In the genomic region with DNA sequence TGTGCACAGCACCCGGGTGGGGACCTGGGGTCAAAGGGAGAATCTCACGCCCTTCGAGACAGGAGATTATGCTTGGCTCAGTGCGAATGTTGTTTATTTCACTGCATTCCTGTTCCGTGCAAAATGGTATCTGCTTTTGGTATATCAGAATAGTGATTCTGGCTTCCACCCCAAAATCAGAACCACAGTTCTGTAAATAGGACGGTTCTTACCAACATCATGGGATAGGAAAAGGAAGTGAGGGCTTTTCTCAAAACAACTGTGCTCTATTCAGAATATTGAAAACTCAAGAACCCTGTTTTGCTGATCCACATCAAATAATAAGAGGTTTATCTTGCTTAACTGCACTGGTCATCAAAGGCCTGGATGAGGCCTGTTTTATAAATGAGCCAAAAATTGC, we compare ENCODE assay signal across 23 cellular contexts.
"Had no signal": no experiment of that assay in that cellular context is flagged by ENCODE, and none has a peak within 500 bp of the region (broad histone marks: within the 10 kb centered on the region; RNA-seq: fewer than 3 reads in every experiment).

No MANE protein-coding gene starts in this region.

- H3K4me3 ChIP-seq: gastrocnemius medialis, left lung, lung, mucosa of descending colon, neural progenitor cell, right atrium auricular region, tibial nerve had no signal

- H3K27ac ChIP-seq: gastrocnemius medialis, left lung, neural progenitor cell, right atrium auricular region, tibial nerve had no signal

- H3K27me3 ChIP-seq: gastrocnemius medialis, left lung, neural progenitor cell, right atrium auricular region, tibial nerve had no signal

- H3K9me3 Mint-ChIP-seq: activated naive CD4-positive, alpha-beta T cell treated with anti-CD3 and anti-CD28 coated beads for 36 hours; central memory CD8-positive, alpha-beta T cell; neural progenitor cell had no signal

- H3K4me3 Mint-ChIP-seq: activated CD4-positive, alpha-beta T cell treated with anti-CD3 and anti-CD28 coated beads for 36 hours; activated CD8-positive, alpha-beta memory T cell treated with anti-CD3 and anti-CD28 coated beads, Interleukin-2, amount 10 ng/mL, durations not matched to agents 7 days and 5 days; activated naive CD4-positive, alpha-beta T cell treated with anti-CD3 and anti-CD28 coated beads for 36 hours; central memory CD8-positive, alpha-beta T cell; neural progenitor cell had no signal

- H3K9ac ChIP-seq: neural progenitor cell had no signal

- H3K4me1 ChIP-seq: gastrocnemius medialis, left lung, neural progenitor cell, right atrium auricular region, tibial nerve had no signal

- H3K27ac Mint-ChIP-seq: activated CD4-positive, alpha-beta T cell treated with anti-CD3 and anti-CD28 coated beads for 36 hours; activated CD8-positive, alpha-beta memory T cell treated with anti-CD3 and anti-CD28 coated beads, Interleukin-2, amount 10 ng/mL, durations not matched to agents 7 days and 5 days; activated naive CD4-positive, alpha-beta T cell treated with anti-CD3 and anti-CD28 coated beads for 36 hours; neural progenitor cell had no signal

- DNase-seq: activated CD4-positive, alpha-beta T cell treated with anti-CD3 and anti-CD28 coated beads for 36 hours; activated CD4-positive, alpha-beta T cell treated with anti-CD3 and anti-CD28 coated beads, Interleukin-2, amount 50 U/mL, for 48 hours; activated CD4-positive, CD25-positive, alpha-beta regulatory T cell; activated CD8-positive, alpha-beta memory T cell treated with anti-CD3 and anti-CD28 coated beads, Interleukin-2, amount 10 ng/mL, durations not matched to agents 7 days and 5 days; activated effector memory CD4-positive, alpha-beta T cell treated with anti-CD3 and anti-CD28 coated beads, Interleukin-2, amount 50 U/mL, for 16 hours; activated naive CD4-positive, alpha-beta T cell treated with anti-CD3 and anti-CD28 coated beads for 36 hours; anterior cingulate cortex; dermis blood vessel endothelial cell; effector CD4-positive, alpha-beta T cell; gastrocnemius medialis; glutamatergic neuron; left lung; mucosa of descending colon; occipital lobe; stimulated activated CD4-positive, alpha-beta T cell treated with anti-CD3 and anti-CD28 coated beads, Interleukin-15, amount 100 ng/mL, for 24 hours; stimulated activated CD4-positive, alpha-beta T cell treated with anti-CD3 and anti-CD28 coated beads, Interleukin-2, amount 100 ng/mL, for 24 hours; stimulated activated naive CD4-positive, alpha-beta T cell; T-helper 1 cell had no signal

- ATAC-seq: activated CD4-positive, alpha-beta T cell treated with anti-CD3 and anti-CD28 coated beads for 36 hours; activated CD8-positive, alpha-beta memory T cell treated with anti-CD3 and anti-CD28 coated beads, Interleukin-2, amount 10 ng/mL, durations not matched to agents 7 days and 5 days; gastrocnemius medialis; left lung; mucosa of descending colon had no signal

- H3K9me3 ChIP-seq: gastrocnemius medialis, left lung, mucosa of descending colon, right atrium auricular region, tibial nerve had no signal

- H3K27me3 Mint-ChIP-seq: activated CD4-positive, alpha-beta T cell treated with anti-CD3 and anti-CD28 coated beads for 36 hours; activated CD8-positive, alpha-beta memory T cell treated with anti-CD3 and anti-CD28 coated beads, Interleukin-2, amount 10 ng/mL, durations not matched to agents 7 days and 5 days; central memory CD8-positive, alpha-beta T cell had no signal

- H3K36me3 ChIP-seq: neural progenitor cell had no signal
